Comparison of ENCODE assay signal across 11 cellular contexts in the genomic region with DNA sequence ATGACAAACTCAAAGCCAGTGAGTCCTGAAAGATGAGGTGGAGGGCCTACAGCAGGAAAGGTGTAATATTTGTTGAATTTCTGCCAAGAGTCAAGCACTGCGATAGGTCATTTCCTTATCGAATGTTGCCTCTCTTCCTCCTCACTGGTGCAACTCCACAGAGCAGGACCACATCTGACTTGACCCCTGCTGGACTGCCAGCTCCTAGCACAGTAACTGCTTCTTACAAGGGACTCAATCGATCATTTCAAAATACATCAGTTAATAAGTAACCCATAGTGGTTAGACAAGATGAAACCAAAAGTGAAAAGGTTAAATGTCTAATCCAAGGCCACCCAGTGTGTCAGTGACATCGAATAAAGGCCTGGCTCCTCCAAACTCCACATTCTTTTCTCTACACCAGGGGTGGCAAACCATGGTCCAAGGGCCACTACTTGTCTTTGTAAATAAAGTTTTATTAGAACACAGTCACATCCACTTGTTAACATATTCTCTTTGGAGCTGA.
A peak's percentile ranks its signal among the peaks of the same experiment; 100 is the strongest.
DNase-seq lines count a peak whose midpoint lies in the region; ATAC-seq and TF ChIP-seq lines count a peak whose summit lies in the region.
"Had no signal": no experiment of that assay in that cellular context is flagged by ENCODE, and none has a peak within 500 bp of the region (broad histone marks: within the 10 kb centered on the region; RNA-seq: fewer than 3 reads in every experiment).

No MANE protein-coding gene starts in this region.

- peaks cover 0 to 14% (median 0%) of the 10 kb centered on the region in 12 donors for H3K4me1 ChIP-seq in heart left ventricle
- H3K4me1 ChIP-seq: parathyroid adenoma had no signal

- peak; percentile 28 for TF ChIP-seq CTCF in progenitor cell of endocrine pancreas (IDR thresholded peaks at IDR 0.05; ENCODE audit: unreplicated experiment)
- no peak for TF ChIP-seq CTCF in heart left ventricle (IDR thresholded peaks at IDR 0.05)

- peaks cover 20% of the 10 kb centered on the region for H3K4me1 Mint-ChIP-seq in progenitor cell of endocrine pancreas (ENCODE audit: low read depth)

- H3K4me3 Mint-ChIP-seq in progenitor cell of endocrine pancreas (ENCODE audit: low read depth): no peak overlapping the region

- H3K36me3 ChIP-seq in heart left ventricle: peaks cover 0 to 15% (median 0%) of the 10 kb centered on the region in 9 donors

- no peak for TF ChIP-seq POLR2A in heart left ventricle (IDR thresholded peaks at IDR 0.05)

- intact Hi-C loops in heart left ventricle (cut with DNase I): no loop called here

- H3K4me3 ChIP-seq in heart left ventricle: no peak overlapping the region

- no peaks in the 10 kb centered on the region for H3K27me3 ChIP-seq in heart left ventricle

- H3K27ac ChIP-seq in heart left ventricle: no peak overlapping the region
- H3K27ac ChIP-seq: parathyroid adenoma had no signal

- H3K27ac Mint-ChIP-seq in progenitor cell of endocrine pancreas: no peak overlapping the region

- H3K27me3 Mint-ChIP-seq in progenitor cell of endocrine pancreas: peaks cover 14% of the 10 kb centered on the region

- H3K9me3 ChIP-seq in heart left ventricle: no peaks in the 10 kb centered on the region

- ATAC-seq in GM18873 (IDR thresholded peaks at IDR 0.05; ENCODE audit: low FRiP score, unreplicated experiment): peak; percentile 95
- ATAC-seq in HG02623 (IDR thresholded peaks at IDR 0.05; ENCODE audit: unreplicated experiment): peak; percentile 89
- ATAC-seq in heart left ventricle: no peak

- WGBS in heart left ventricle, 4 donors: 71 to 83% (median 79%) methylated on average over 4 of the region's 4 CpGs

- DNase-seq in HuH-7 (ENCODE audit: low spot score): peak; percentile 61
- DNase-seq in progenitor cell of endocrine pancreas (ENCODE audit: low spot score, unreplicated experiment): no peak
- DNase-seq in heart left ventricle: no peak
- no peak for DNase-seq in activated CD8-positive, alpha-beta memory T cell treated with anti-CD3 and anti-CD28 coated beads for 24 hours
- DNase-seq in NCI-H2227 (lab: John Stamatoyannopoulos, UW; ENCODE audit: unreplicated experiment): no peak
- no peak for DNase-seq in NCI-H524 treated with DMSO at 0.1 percent for 48 hours (lab: John Stamatoyannopoulos, UW)
- DNase-seq: NCI-H774, substantia nigra had no signal

- H3K9me3 Mint-ChIP-seq in progenitor cell of endocrine pancreas (ENCODE audit: low read depth): no peaks in the 10 kb centered on the region

- no peaks in the 10 kb centered on the region for H3K36me3 Mint-ChIP-seq in progenitor cell of endocrine pancreas (ENCODE audit: insufficient read depth)

Comparison
In these comparisons a context has a peak if more than half of its experiments do, and no peak if none do; other contexts are left out.
1. ATAC-seq: peak in GM18873 (single experiment) and HG02623 (single experiment); none in heart left ventricle (0 of 4).